ENCODE assay signal across 17 cellular contexts in the genomic region with DNA sequence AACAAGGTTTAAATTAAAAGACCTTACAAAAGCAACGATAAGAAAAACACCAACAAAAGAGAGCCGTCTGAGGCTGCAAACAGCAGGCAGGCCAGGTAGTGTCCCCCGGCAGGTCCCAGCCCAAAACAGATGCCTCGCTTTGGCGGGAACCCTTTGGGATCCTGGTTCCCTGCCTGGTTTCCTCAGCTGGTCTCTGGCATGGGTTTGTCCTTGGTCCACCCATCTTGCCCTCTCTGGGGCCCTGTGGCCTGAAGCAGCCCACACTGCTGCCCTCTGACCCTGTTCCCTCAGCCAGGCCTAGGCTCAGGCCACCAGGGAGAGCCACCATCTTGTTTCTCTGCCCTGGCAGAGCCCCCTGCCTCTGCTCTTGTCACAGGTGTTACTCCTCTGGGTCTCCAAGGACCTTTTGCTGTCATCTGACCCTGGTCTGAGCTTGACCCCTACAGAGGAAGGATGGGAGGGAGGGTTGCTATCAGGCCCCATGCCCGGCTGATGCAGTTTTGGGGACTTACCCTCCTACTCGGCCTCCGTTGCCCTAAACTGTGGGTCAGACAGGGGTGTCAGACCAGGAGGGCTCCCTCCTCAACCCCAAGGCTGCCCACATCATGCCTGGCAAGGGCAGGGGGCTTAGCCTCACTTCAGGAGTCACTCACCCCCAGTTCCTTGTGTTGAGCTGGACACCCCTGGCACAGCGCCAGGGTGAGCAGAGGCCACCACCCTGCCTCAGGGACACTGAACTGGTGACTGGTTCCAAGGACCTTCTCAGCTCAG. TPM values are rescaled to one million over a fixed set of nuclear protein-coding genes. Genes with fewer than 3 reads are reported as not detected.
"Had no signal": no experiment of that assay in that cellular context is flagged by ENCODE, and none has a peak within 500 bp of the region (broad histone marks: within the 10 kb centered on the region; RNA-seq: fewer than 3 reads in every experiment).

No MANE protein-coding gene starts in this region.

- H3K36me3 Mint-ChIP-seq: memory B cell had no signal

- H3K27ac Mint-ChIP-seq: activated naive CD4-positive, alpha-beta T cell treated with anti-CD3 and anti-CD28 coated beads for 36 hours; activated T-helper 1 cell treated with anti-CD3 and anti-CD28 coated beads, Interleukin-12 subunit alpha, Interleukin-12 subunit beta, Interleukin-2, Interleukin-4 antibody, amounts not matched to agents 30 ng/mL and 10 ng/mL and 1 ng/mL, durations not matched to agents 14 hours and 24 hours and 36 hours; nephron had no signal

- H3K4me1 ChIP-seq: gastrocnemius medialis, heart right ventricle, left ventricle myocardium inferior, uterus had no signal

- H3K36me3 ChIP-seq: gastrocnemius medialis, heart right ventricle, left ventricle myocardium inferior, uterus had no signal

- DNase-seq: activated naive CD4-positive, alpha-beta T cell treated with anti-CD3 and anti-CD28 coated beads for 36 hours; caudate nucleus; cortex of kidney; effector memory CD8-positive, alpha-beta T cell; gastrocnemius medialis; heart right ventricle; left ventricle myocardium inferior; stimulated activated CD4-positive, alpha-beta T cell treated with anti-CD3 and anti-CD28 coated beads, Interleukin-4, amount 100 ng/mL, for 1 hour; stimulated activated naive CD8-positive, alpha-beta T cell treated with anti-CD3 and anti-CD28 coated beads, Interleukin-15, amount 100 ng/mL, for 72 hours; uterus had no signal

- ATAC-seq: activated CD4-positive, CD25-positive, alpha-beta regulatory T cell treated with anti-CD3 and anti-CD28 coated beads, Interleukin-2, amount 50 U/mL, for 24 hours; effector memory CD8-positive, alpha-beta T cell; gastrocnemius medialis; heart right ventricle; stimulated activated naive CD8-positive, alpha-beta T cell treated with anti-CD3 and anti-CD28 coated beads, Interleukin-15, amount 100 ng/mL, for 72 hours had no signal

- H3K27ac ChIP-seq: epithelial cell of prostate, gastrocnemius medialis, heart right ventricle, left ventricle myocardium inferior, uterus had no signal

- H3K9me3 Mint-ChIP-seq: activated naive CD4-positive, alpha-beta T cell treated with anti-CD3 and anti-CD28 coated beads for 36 hours; activated T-helper 1 cell treated with anti-CD3 and anti-CD28 coated beads, Interleukin-12 subunit alpha, Interleukin-12 subunit beta, Interleukin-2, Interleukin-4 antibody, amounts not matched to agents 30 ng/mL and 10 ng/mL and 1 ng/mL, durations not matched to agents 14 hours and 24 hours and 36 hours; effector memory CD8-positive, alpha-beta T cell; memory B cell; nephron; stimulated activated naive CD8-positive, alpha-beta T cell treated with anti-CD3 and anti-CD28 coated beads, Interleukin-15, amount 100 ng/mL, for 72 hours had no signal

- H3K4me3 ChIP-seq: gastrocnemius medialis, heart right ventricle, left ventricle myocardium inferior, uterus had no signal

- H3K4me1 Mint-ChIP-seq: nephron had no signal

- FAIRE-seq: islet of Langerhans had no signal

- H3K27me3 Mint-ChIP-seq: memory B cell; stimulated activated naive CD8-positive, alpha-beta T cell treated with anti-CD3 and anti-CD28 coated beads, Interleukin-15, amount 100 ng/mL, for 72 hours had no signal

- H3K4me3 Mint-ChIP-seq: activated naive CD4-positive, alpha-beta T cell treated with anti-CD3 and anti-CD28 coated beads for 36 hours; activated T-helper 1 cell treated with anti-CD3 and anti-CD28 coated beads, Interleukin-12 subunit alpha, Interleukin-12 subunit beta, Interleukin-2, Interleukin-4 antibody, amounts not matched to agents 30 ng/mL and 10 ng/mL and 1 ng/mL, durations not matched to agents 14 hours and 24 hours and 36 hours; effector memory CD8-positive, alpha-beta T cell; memory B cell; nephron; stimulated activated naive CD8-positive, alpha-beta T cell treated with anti-CD3 and anti-CD28 coated beads, Interleukin-15, amount 100 ng/mL, for 72 hours had no signal

- H3K9me3 ChIP-seq: gastrocnemius medialis, heart right ventricle, left ventricle myocardium inferior, uterus had no signal

RNA-seq across cellular contexts. Expression of a gene that starts 30.6 kb away (rescaled TPM):
- total RNA-seq: activated T-helper 1 cell treated with anti-CD3 and anti-CD28 coated beads, Interleukin-12 subunit alpha, Interleukin-12 subunit beta, Interleukin-2, Interleukin-4 antibody, amounts not matched to agents 30 ng/mL and 10 ng/mL and 1 ng/mL, durations not matched to agents 14 hours and 24 hours and 36 hours; heart right ventricle; left ventricle myocardium inferior; T-helper 2 cell treated with Interferon-gamma antibody and Interleukin-4, amounts not matched to agents 100 ng/mL and 5 ng/mL, for 36 hours had no signal
- polyA plus RNA-seq: heart right ventricle had no signal
